9 cellular contexts compared by ENCODE assay signal in the genomic region with DNA sequence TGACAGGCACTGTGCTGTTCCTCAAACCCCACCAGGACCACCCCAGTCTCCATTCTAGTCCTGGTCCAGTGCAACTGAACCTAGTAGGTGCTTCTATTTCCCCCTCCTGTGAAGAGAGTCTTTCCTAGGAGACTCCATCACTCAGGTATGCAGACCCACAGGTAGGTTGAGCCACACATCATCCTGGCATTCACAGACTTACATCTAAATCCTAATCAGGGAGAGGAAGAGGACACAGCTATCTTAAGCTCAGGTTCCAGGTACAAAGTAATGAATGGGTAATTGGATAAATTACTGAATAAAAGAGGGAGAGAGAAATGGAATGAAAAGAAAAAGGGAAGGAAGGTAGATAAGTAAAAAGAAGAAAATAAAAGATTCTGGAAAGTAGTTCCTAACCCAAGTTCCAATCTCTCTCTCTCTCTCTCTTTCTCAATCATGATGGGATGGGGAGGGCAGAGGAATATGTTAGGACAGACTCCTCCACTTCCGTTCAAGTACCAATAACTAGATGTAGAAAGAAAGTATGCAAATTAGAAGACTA.
DNase-seq lines count a peak whose midpoint lies in the region; ATAC-seq, FAIRE-seq and TF ChIP-seq lines count a peak whose summit lies in the region.
"Had no signal": no experiment of that assay in that cellular context is flagged by ENCODE, and none has a peak within 500 bp of the region (broad histone marks: within the 10 kb centered on the region; RNA-seq: fewer than 3 reads in every experiment).

No MANE protein-coding gene starts in this region.

- H2AFZ ChIP-seq in K562 (ENCODE audit: low read depth, low read length) = peak overlapping the region; percentile 41; the same call in 1 of the 2 replicates

- peaks cover 39% of the 10 kb centered on the region for H3K36me3 Mint-ChIP-seq in natural killer cell treated with Interleukin-12 subunit alpha and Interleukin-12 subunit beta and Interleukin-15 and Interleukin-18, amount 100 ng/mL, for 72 hours
- no peaks in the 10 kb centered on the region for H3K36me3 Mint-ChIP-seq in natural killer cell

- H3K36me3 ChIP-seq in K562 (ENCODE audit: control insufficient read depth, insufficient read depth, low read length) (no peaks in the 10 kb centered on the region), muscle layer of colon (ENCODE audit: insufficient read depth, low read length) (no peaks in the 10 kb centered on the region), vagina (no peaks in the 10 kb centered on the region)

- TF ChIP-seq POLR2A in K562 (conservative IDR thresholded peaks at IDR 0.05) (no peak), vagina (IDR thresholded peaks at IDR 0.05) (no peak)

- H3K9ac ChIP-seq in K562 (ENCODE audit: insufficient read depth in 1 of 2, low read depth in 2 of 2, low read length in 2 of 2) (no peak overlapping the region), muscle layer of colon (ENCODE audit: low read length) (no peak overlapping the region)

- no peak for FAIRE-seq in K562 (lab: Jason Lieb, UNC)

- peaks cover 16% of the 10 kb centered on the region for H3K9me3 Mint-ChIP-seq in natural killer cell treated with Interleukin-12 subunit alpha and Interleukin-12 subunit beta and Interleukin-15 and Interleukin-18, amount 100 ng/mL, for 72 hours
- H3K9me3 Mint-ChIP-seq in natural killer cell = no peaks in the 10 kb centered on the region

- H3K79me2 ChIP-seq in K562 (ENCODE audit: control insufficient read depth, insufficient read depth, low read length) = no peaks in the 10 kb centered on the region

- intact Hi-C loops in natural killer cell (cut with micrococcal nuclease) = no loop called here
- intact Hi-C loops in K562 (cut with micrococcal nuclease) = no loop called here
- intact Hi-C loops in vagina (cut with DNase I) = loop anchor here (10.0 kb wide), 1 partner anchor 80 kb away; no protein-coding TSS in a partner anchor

- ATAC-seq in natural killer cell treated with Interleukin-12 subunit alpha and Interleukin-12 subunit beta and Interleukin-15 and Interleukin-18, amount 100 ng/mL, for 72 hours = no peak
- ATAC-seq in natural killer cell (no peak), K562 (no peak), HG03025 (IDR thresholded peaks at IDR 0.05; ENCODE audit: low FRiP score, unreplicated experiment) (no peak)

- H3K27ac Mint-ChIP-seq in natural killer cell treated with Interleukin-12 subunit alpha and Interleukin-12 subunit beta and Interleukin-15 and Interleukin-18, amount 100 ng/mL, for 72 hours = peak overlapping the region; percentile 97
- peak overlapping the region in 1 of 2 donors; percentile 29 for H3K27ac Mint-ChIP-seq in natural killer cell

- no peaks in the 10 kb centered on the region for H3K9me3 ChIP-seq in K562 (replicated peaks; ENCODE audit: control insufficient read depth, insufficient read depth, low read depth, low read length)
- H3K9me3 ChIP-seq in muscle layer of colon (ENCODE audit: low read length) = no peaks in the 10 kb centered on the region
- H3K9me3 ChIP-seq in vagina = no peaks in the 10 kb centered on the region

- peaks cover 0 to 16% of the 10 kb centered on the region in 2 experiments; a peak in 4 of 5 replicates for H3K4me1 ChIP-seq in K562 (replicated peaks in 1 of 2; ENCODE audit: control insufficient read depth in 2 of 2, insufficient read depth in 2 of 2, low read length in 2 of 2)
- peaks cover 39% of the 10 kb centered on the region for H3K4me1 ChIP-seq in muscle layer of colon (ENCODE audit: insufficient read depth, low read length)
- peaks cover 47% of the 10 kb centered on the region for H3K4me1 ChIP-seq in vagina

- BruUV-seq in K562 (replicated peaks; lab: Mats Ljungman, UMichigan) = no TSS peak

- H4K20me1 ChIP-seq in K562 (replicated peaks; ENCODE audit: control insufficient read depth, insufficient read depth, low read length) = no peaks in the 10 kb centered on the region

- CTCF ChIA-PET in K562 (lab: Yijun Ruan, JAX; ENCODE audit: low intra/inter-chr PET ratio) = no interaction called here

- no peak overlapping the region for H3K27ac ChIP-seq in K562 (ENCODE audit: extremely low read depth, low read depth, low read length)
- peak overlapping the region; percentile 22 for H3K27ac ChIP-seq in muscle layer of colon (ENCODE audit: low read depth, low read length)
- H3K27ac ChIP-seq in vagina = peak overlapping the region; percentile 47

- H3K4me3 ChIP-seq in K562 (no peak overlapping the region), muscle layer of colon (ENCODE audit: low read depth in 1 of 2, low read length in 2 of 2) (no peak overlapping the region), vagina (no peak overlapping the region)

- no peak overlapping the region for H3K4me2 ChIP-seq in K562 (ENCODE audit: insufficient read depth, low read length)

- peaks cover 83 to 89% of the 10 kb centered on the region in 2 donors for H3K4me1 Mint-ChIP-seq in natural killer cell treated with Interleukin-12 subunit alpha and Interleukin-12 subunit beta and Interleukin-15 and Interleukin-18, amount 100 ng/mL, for 72 hours (ENCODE audit: low read depth in 2 of 2)
- H3K4me1 Mint-ChIP-seq in natural killer cell = no peaks in the 10 kb centered on the region

- TF ChIP-seq EP300 in K562 (IDR thresholded peaks at IDR 0.05; ENCODE audit: low read length) = no peak

- H3K27me3 Mint-ChIP-seq in natural killer cell treated with Interleukin-12 subunit alpha and Interleukin-12 subunit beta and Interleukin-15 and Interleukin-18, amount 100 ng/mL, for 72 hours = peaks cover 0 to 7% of the 10 kb centered on the region in 2 donors
- H3K27me3 Mint-ChIP-seq in natural killer cell (ENCODE audit: low read depth in 2 of 2) = peaks cover 7 to 11% of the 10 kb centered on the region in 2 donors

- WGBS in K562 (ENCODE audit: insufficient coverage, low coverage, missing lambda C conversion rate) = 13% methylated on average over 1 of the region's 1 CpG

- in situ Hi-C loops in K562 (cut with MboI) = no loop called here

- peak in 1 of 2 experiments; percentile 16; a peak in 1 of 4 replicates for TF ChIP-seq RAD21 in K562 (CRISPR knock-in tag; conservative IDR thresholded peaks at IDR 0.05 in 1 of 2, IDR thresholded peaks at IDR 0.05 in 1 of 2)

- POLR2A ChIA-PET in K562 (lab: Yijun Ruan, JAX) = interaction anchor here (1.8 to 2.3 kb wide), 3 partner anchors 8 to 24 kb away, joined by 4 to 10 read pairs (median 8); no protein-coding TSS in a partner anchor

- peak overlapping the region; percentile 69 for H3K4me3 Mint-ChIP-seq in natural killer cell treated with Interleukin-12 subunit alpha and Interleukin-12 subunit beta and Interleukin-15 and Interleukin-18, amount 100 ng/mL, for 72 hours
- H3K4me3 Mint-ChIP-seq in natural killer cell = no peak overlapping the region

- H3K9me1 ChIP-seq in K562 (ENCODE audit: control insufficient read depth, insufficient read depth, low read length) = no peaks in the 10 kb centered on the region

- no peak for DNase-seq in natural killer cell treated with Interleukin-12 subunit alpha and Interleukin-12 subunit beta and Interleukin-15 and Interleukin-18, amount 100 ng/mL, for 72 hours (ENCODE audit: low spot score)
- no peak for DNase-seq in natural killer cell
- DNase-seq in K562 (ENCODE audit: extremely low read depth in 1 of 4, low spot score in 3 of 4) = no peak
- DNase-seq in vagina (ENCODE audit: extremely low spot score in 2 of 2) = no peak
- no peak for DNase-seq in anterior cingulate cortex (lab: John Stamatoyannopoulos, UW)
- no peak for DNase-seq in putamen (ENCODE audit: low spot score)
- DNase-seq: NCI-H1930 had no signal

- no peak for TF ChIP-seq CTCF in natural killer cell (IDR thresholded peaks at IDR 0.05)
- TF ChIP-seq CTCF in K562 (IDR thresholded peaks at IDR 0.05 in 2 of 3, conservative IDR thresholded peaks at IDR 0.05 in 1 of 3; ENCODE audit: insufficient read depth in 2 of 3, low read depth in 1 of 3, low read length in 3 of 3) = no peak
- TF ChIP-seq CTCF in vagina (IDR thresholded peaks at IDR 0.05) = no peak

- no peaks in the 10 kb centered on the region; a peak in 2 of 5 replicates for H3K27me3 ChIP-seq in K562 (ENCODE audit: control insufficient read depth in 2 of 2, insufficient read depth in 2 of 2, low read length in 2 of 2)
- no peaks in the 10 kb centered on the region for H3K27me3 ChIP-seq in muscle layer of colon (ENCODE audit: control insufficient read depth in 1 of 2, insufficient read depth in 2 of 2, low read length in 2 of 2)
- no peaks in the 10 kb centered on the region for H3K27me3 ChIP-seq in vagina

TF ChIP-seq in K562, 482 proteins besides CTCF, POLR2A, EP300 and RAD21 (continues in another document):
- TF ChIP-seq CBFA2T3 (IDR thresholded peaks at IDR 0.05) = no peak
- 0 out of 2 replicates have a peak, but pooled peaks have one; percentile 33 for TF ChIP-seq VEZF1 (CRISPR knock-in tag; IDR thresholded peaks at IDR 0.05)
- TF ChIP-seq ZNF589 (CRISPR knock-in tag; IDR thresholded peaks at IDR 0.05; ENCODE audit: low read depth) = peak; percentile 50; the same call in 1 of the 2 replicates
- TF ChIP-seq PCBP1 (IDR thresholded peaks at IDR 0.05; ENCODE audit: low read depth, low read length, poor library complexity, severe bottlenecking) = no peak
- TF ChIP-seq BACH1 (tag; IDR thresholded peaks at IDR 0.05) = no peak
- TF ChIP-seq ZNF436 (CRISPR knock-in tag; IDR thresholded peaks at IDR 0.05) = no peak
- no peak for TF ChIP-seq CREBBP (IDR thresholded peaks at IDR 0.05; ENCODE audit: low read depth, low read length)
- no peak for TF ChIP-seq ZNF561 (CRISPR knock-in tag; conservative IDR thresholded peaks at IDR 0.05)
- no peak for TF ChIP-seq MECOM (CRISPR knock-in tag; IDR thresholded peaks at IDR 0.05)
